20 cellular contexts compared by ENCODE assay signal in the genomic region with DNA sequence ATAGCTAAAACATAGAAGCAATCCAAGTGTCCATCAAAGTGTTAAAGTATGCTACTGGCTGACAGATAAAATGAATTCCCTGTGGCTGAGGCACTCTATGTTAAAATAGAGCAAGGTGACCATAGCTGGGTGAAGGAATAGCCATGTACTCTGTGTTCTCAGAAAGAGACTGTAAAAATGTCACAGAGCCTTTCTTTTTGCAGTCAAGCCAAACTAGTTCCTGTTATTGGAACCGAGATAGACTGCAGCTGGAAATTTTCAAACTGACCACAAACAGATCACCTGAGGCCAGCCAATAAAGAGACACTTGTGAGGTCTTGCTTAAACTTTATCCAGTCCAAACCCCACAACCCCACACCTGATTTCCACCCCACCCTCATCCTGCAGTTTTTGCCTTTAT.
DNase-seq lines count a peak whose midpoint lies in the region; ATAC-seq and TF ChIP-seq lines count a peak whose summit lies in the region.
"Had no signal": no experiment of that assay in that cellular context is flagged by ENCODE, and none has a peak within 500 bp of the region (broad histone marks: within the 10 kb centered on the region; RNA-seq: fewer than 3 reads in every experiment).

No MANE protein-coding gene starts in this region.

- H3K79me2 ChIP-seq in mammary epithelial cell (ENCODE audit: insufficient read depth, low read length), result no peaks in the 10 kb centered on the region

- no peak for ATAC-seq in HG03460 (IDR thresholded peaks at IDR 0.05; ENCODE audit: unreplicated experiment)
- ATAC-seq: activated CD8-positive, alpha-beta T cell treated with anti-CD3 and anti-CD28 coated beads for 36 hours; gastroesophageal sphincter; naive thymus-derived CD8-positive, alpha-beta T cell; upper lobe of right lung had no signal

- no peak overlapping the region for H3K4me2 ChIP-seq in mammary epithelial cell (ENCODE audit: insufficient read depth, low read depth, low read length)

- WGBS in mammary epithelial cell (ENCODE audit: low coverage, missing lambda C conversion rate), result 33% methylated on average over 1 of the region's 1 CpG

- no peak overlapping the region for H3K27ac ChIP-seq in mammary epithelial cell (ENCODE audit: insufficient read depth, low read depth, low read length)
- no peak overlapping the region for H3K27ac ChIP-seq in breast epithelium
- peak overlapping the region; percentile 36 for H3K27ac ChIP-seq in skeletal muscle tissue (ENCODE audit: low read depth, low read length)
- H3K27ac ChIP-seq: brain microvascular endothelial cell, gastroesophageal sphincter, upper lobe of right lung had no signal

- in situ Hi-C loops in mammary epithelial cell (cut with MboI; ENCODE audit: low sequenced_read_pairs in 2 of 2), result no loop called here

- H3K36me3 ChIP-seq in mammary epithelial cell (ENCODE audit: insufficient read depth, low read length) (no peaks in the 10 kb centered on the region), breast epithelium (no peaks in the 10 kb centered on the region), skeletal muscle tissue (ENCODE audit: control insufficient read depth in 3 of 3, insufficient read depth in 3 of 3, low read length in 3 of 3) (no peaks in the 10 kb centered on the region)
- H3K36me3 ChIP-seq: BE2C, brain microvascular endothelial cell, gastroesophageal sphincter, upper lobe of right lung had no signal

- CTCF ChIA-PET in mammary epithelial cell (lab: Charles Lee; ENCODE audit: low non-redundant PET), result no interaction called here

- no peak for TF ChIP-seq POLR2A in breast epithelium (IDR thresholded peaks at IDR 0.05)
- no peak for TF ChIP-seq POLR2A in NB4 (IDR thresholded peaks at IDR 0.05; ENCODE audit: extremely low read depth, insufficient read length)

- intact Hi-C loops in mammary epithelial cell (cut with micrococcal nuclease) (no loop called here), breast epithelium (cut with DNase I; ENCODE audit: low total_unique reads) (no loop called here)

- DNase-seq in mammary epithelial cell (peak; percentile 4), breast epithelium (ENCODE audit: low spot score in 2 of 2) (no peak), NB4 (ENCODE audit: low read depth) (peak; percentile 25), fibroblast of mammary gland (ENCODE audit: low read depth) (peak; percentile 6), T-helper 1 cell (no peak), NCI-H1048 (lab: John Stamatoyannopoulos, UW) (no peak)
- DNase-seq: activated CD4-positive, CD25-positive, alpha-beta regulatory T cell; activated CD8-positive, alpha-beta T cell treated with anti-CD3 and anti-CD28 coated beads for 36 hours; activated gamma-delta T cell treated with Interleukin-2 at 50 U/mL for 16 hours; BE2C; brain microvascular endothelial cell; COR-L47; DND-41; kidney glomerular epithelial cell; naive thymus-derived CD8-positive, alpha-beta T cell; stimulated activated CD4-positive, alpha-beta T cell treated with anti-CD3 and anti-CD28 coated beads, Interleukin-4, amount 100 ng/mL, for 24 hours; upper lobe of right lung had no signal

- no TSS peak for BruUV-seq in mammary epithelial cell (replicated peaks; lab: Mats Ljungman, UMichigan)

- H3K4me1 ChIP-seq in mammary epithelial cell (ENCODE audit: insufficient read depth, low read length), result peaks cover 19% of the 10 kb centered on the region
- no peaks in the 10 kb centered on the region for H3K4me1 ChIP-seq in breast epithelium
- peaks cover 0 to 10% (median 6%) of the 10 kb centered on the region in 3 donors for H3K4me1 ChIP-seq in skeletal muscle tissue (ENCODE audit: control insufficient read depth in 3 of 3, insufficient read depth in 3 of 3, low read length in 3 of 3)
- H3K4me1 ChIP-seq: BE2C had no signal

- H3K4me3 ChIP-seq in mammary epithelial cell (replicated peaks in 1 of 3; ENCODE audit: insufficient read depth in 1 of 3, low read depth in 2 of 3, low read length in 3 of 3) (no peak overlapping the region), breast epithelium (no peak overlapping the region), NB4 (ENCODE audit: low read depth, low read length) (no peak overlapping the region), fibroblast of mammary gland (ENCODE audit: control insufficient read depth, low read depth, low read length) (no peak overlapping the region), skeletal muscle tissue (ENCODE audit: low read length in 3 of 3) (peak overlapping the region in 1 of 3 donors; percentile 14)
- H3K4me3 ChIP-seq: gastroesophageal sphincter, upper lobe of right lung had no signal

- dilution Hi-C loops in mammary epithelial cell (cut with HindIII; ENCODE audit: low sequenced_read_pairs), result no loop called here

- TF ChIP-seq CTCF in mammary epithelial cell (conservative IDR thresholded peaks at IDR 0.05 in 1 of 2, IDR thresholded peaks at IDR 0.05 in 1 of 2; ENCODE audit: extremely low read depth in 1 of 2, insufficient read depth in 1 of 2, low read depth in 1 of 2, low read length in 2 of 2) (no peak), breast epithelium (IDR thresholded peaks at IDR 0.05) (no peak), NB4 (IDR thresholded peaks at IDR 0.05; ENCODE audit: low read depth, low read length) (no peak), fibroblast of mammary gland (conservative IDR thresholded peaks at IDR 0.05; ENCODE audit: control insufficient read depth, insufficient read depth, low read depth, low read length) (no peak)

- H3K27me3 ChIP-seq in mammary epithelial cell (ENCODE audit: insufficient read depth, low read length) (no peaks in the 10 kb centered on the region), breast epithelium (no peaks in the 10 kb centered on the region), skeletal muscle tissue (ENCODE audit: control insufficient read depth in 3 of 3, insufficient read depth in 3 of 3, low read length in 3 of 3) (no peaks in the 10 kb centered on the region)
- H3K27me3 ChIP-seq: brain microvascular endothelial cell, gastroesophageal sphincter, upper lobe of right lung had no signal

- peak overlapping the region; percentile 45 for H2AFZ ChIP-seq in mammary epithelial cell (ENCODE audit: low read depth, low read length)

- H3K9ac ChIP-seq in mammary epithelial cell (ENCODE audit: insufficient read depth, low read length) (no peak overlapping the region), skeletal muscle tissue (ENCODE audit: low read depth in 1 of 3, low read length in 3 of 3) (peak overlapping the region in 1 of 3 donors; percentile 9)

- no peaks in the 10 kb centered on the region for H3K9me3 ChIP-seq in mammary epithelial cell (replicated peaks; ENCODE audit: insufficient read depth, low read length)
- no peaks in the 10 kb centered on the region for H3K9me3 ChIP-seq in breast epithelium
- no peaks in the 10 kb centered on the region for H3K9me3 ChIP-seq in skeletal muscle tissue (ENCODE audit: control insufficient read depth in 3 of 3, low read length in 3 of 3)
- H3K9me3 ChIP-seq: BE2C, gastroesophageal sphincter, upper lobe of right lung had no signal

- H4K20me1 ChIP-seq in mammary epithelial cell (ENCODE audit: insufficient read depth, low read length), result no peaks in the 10 kb centered on the region

Comparison
In these comparisons a context has a peak if more than half of its experiments do, and no peak if none do; other contexts are left out.
1. DNase-seq: peak in mammary epithelial cell (single experiment), NB4 (single experiment) and fibroblast of mammary gland (single experiment); none in breast epithelium (0 of 2), T-helper 1 cell (0 of 5) and NCI-H1048 (single experiment).